8 cellular contexts compared by ENCODE assay signal in the genomic region with DNA sequence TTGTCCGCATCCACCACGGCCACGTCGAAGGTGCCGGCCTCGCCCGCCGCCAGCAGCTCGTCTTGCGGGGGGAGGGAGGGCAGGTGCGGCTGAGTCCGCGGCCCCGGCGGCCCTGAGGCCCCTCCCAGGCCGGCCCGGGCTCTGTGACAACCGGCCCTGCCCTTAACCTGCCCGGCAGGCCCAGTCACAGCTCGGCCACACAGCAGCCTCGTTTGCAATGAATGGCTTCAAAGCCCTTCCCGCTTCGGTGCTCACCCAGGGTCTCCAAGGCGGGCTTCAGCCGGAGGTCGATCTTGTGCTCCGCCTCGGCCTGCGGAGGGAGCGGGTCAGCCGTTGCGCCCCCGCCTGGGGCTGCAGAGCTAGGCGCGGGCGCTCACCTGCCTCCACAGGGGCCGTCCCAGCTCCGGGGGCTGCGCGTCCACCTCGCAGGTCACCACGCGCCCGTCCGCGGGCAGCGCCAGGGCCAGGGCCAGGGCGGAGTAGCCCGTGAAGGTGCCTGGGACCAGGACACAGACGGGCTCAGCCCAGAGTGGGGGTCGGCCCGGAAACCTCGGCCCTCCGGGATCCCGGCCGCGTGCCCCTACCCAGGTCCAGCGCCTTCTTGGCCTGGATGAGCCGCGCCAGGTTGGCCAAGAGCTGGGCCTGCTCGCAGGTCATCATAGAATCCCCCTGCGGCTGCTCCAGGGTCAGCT. TPM values are rescaled to one million over a fixed set of nuclear protein-coding genes. Genes with fewer than 3 reads are reported as not detected.
DNase-seq lines count a peak whose midpoint lies in the region; ATAC-seq and TF ChIP-seq lines count a peak whose summit lies in the region.

No MANE protein-coding gene starts in this region.

- peak overlapping the region; percentile 96 for H3K4me2 ChIP-seq in OCI-LY1 (ENCODE audit: low read length)

- H3K4me1 ChIP-seq in OCI-LY1 (ENCODE audit: insufficient read depth, low read length, severe bottlenecking): peaks cover 18% of the 10 kb centered on the region
- H3K4me1 ChIP-seq in stomach: peaks cover 18 to 37% (median 30%) of the 10 kb centered on the region in 4 donors

- TF ChIP-seq CTCF in GM12874 (IDR thresholded peaks at IDR 0.05; ENCODE audit: insufficient read depth, low read depth, low read length) (peak; percentile 30; the same call in 1 of the 2 replicates), OCI-LY1 (IDR thresholded peaks at IDR 0.05; ENCODE audit: low read length) (peak; percentile 45), cardiac fibroblast (IDR thresholded peaks at IDR 0.05; ENCODE audit: low read depth, low read length) (no peak), stomach (IDR thresholded peaks at IDR 0.05) (no peak)

- H3K4me3 ChIP-seq in OCI-LY1 (ENCODE audit: low read depth, low read length, poor library complexity, severe bottlenecking) (peak overlapping the region; percentile 82), cardiac fibroblast (replicated peaks in 1 of 2; ENCODE audit: low read depth in 2 of 2, low read length in 2 of 2) (peak overlapping the region; percentile 66 to 68), stomach (peak overlapping the region; percentile 76 to 83 (median 78))

- CTCF ChIA-PET in HEK293T (lab: Yijun Ruan, JAX): interaction anchor here (0.7 to 2.5 kb wide), 6 partner anchors 12 to 106 kb away, joined by 3 to 13 read pairs (median 4); no protein-coding TSS in a partner anchor

- DNase-seq in HEK293T (ENCODE audit: extremely low spot score) (no peak), cardiac fibroblast (ENCODE audit: low read depth in 2 of 2) (no peak), left lobe of liver (ENCODE audit: low spot score) (no peak), stomach (peak; percentile 72), occipital lobe (lab: John Stamatoyannopoulos, UW) (no peak)

- no peak for TF ChIP-seq EP300 in stomach (IDR thresholded peaks at IDR 0.05)

- POLR2A ChIA-PET in HEK293T (lab: Yijun Ruan, JAX): interaction anchor here (0.6 to 5.8 kb wide), 8 partner anchors 9 to 167 kb away, joined by 3 to 48 read pairs (median 4); partner anchors contain the start of genes SAMD8, VDAC2 and ZNF503

- WGBS in stomach, 5 donors: 0 to 3% (median 1%) methylated on average over 6 to 62 of the region's 62 CpGs

- TF ChIP-seq POLR2A in stomach (IDR thresholded peaks at IDR 0.05): no peak

- no peaks in the 10 kb centered on the region for H3K9me2 ChIP-seq in OCI-LY1 (ENCODE audit: low read depth, low read length)

- H3K27ac ChIP-seq in OCI-LY1 (ENCODE audit: low read depth, low read length, poor library complexity, severe bottlenecking) (peak overlapping the region; percentile 75), stomach (peak overlapping the region; percentile 86 to 97 (median 90))

- H3F3A ChIP-seq in OCI-LY1 (ENCODE audit: insufficient read depth, low read length): no peaks in the 10 kb centered on the region

- H3K27me3 ChIP-seq in OCI-LY1 (ENCODE audit: insufficient read depth, low read length) (no peaks in the 10 kb centered on the region), stomach (no peaks in the 10 kb centered on the region)

- H4K20me1 ChIP-seq in OCI-LY1 (ENCODE audit: insufficient read depth, low read length): no peaks in the 10 kb centered on the region

- H3K9me3 ChIP-seq in OCI-LY1 (ENCODE audit: low read length) (no peaks in the 10 kb centered on the region), stomach (no peaks in the 10 kb centered on the region)

- H2AFZ ChIP-seq in OCI-LY1 (ENCODE audit: low read length): no peak overlapping the region

- H3K9ac ChIP-seq in OCI-LY1 (ENCODE audit: low read length): peak overlapping the region; percentile 86

- H3K36me3 ChIP-seq in OCI-LY1 (ENCODE audit: insufficient read depth, low read length) (peaks cover 40% of the 10 kb centered on the region), stomach (peaks cover 19 to 37% (median 29%) of the 10 kb centered on the region in 4 donors)

- no peaks in the 10 kb centered on the region for H3K79me2 ChIP-seq in OCI-LY1 (ENCODE audit: insufficient read depth, low read length)

- intact Hi-C loops in stomach (cut with DNase I; ENCODE audit: low total_unique reads): loop anchor here (10.0 kb wide), 1 partner anchor 130 kb away; a partner anchor contains a TSS

- ATAC-seq in left lobe of liver: peak; percentile 34
- ATAC-seq in HG03469 (IDR thresholded peaks at IDR 0.05; ENCODE audit: unreplicated experiment): no peak

TF ChIP-seq in HEK293T, 16 proteins besides CTCF, POLR2A, EP300 and RAD21:
- TF ChIP-seq ELF4 (IDR thresholded peaks at IDR 0.05) (no peak), LEF1 (IDR thresholded peaks at IDR 0.05; ENCODE audit: borderline replicate concordance) (peak; percentile 14; the same call in 1 of the 2 replicates), TARDBP (IDR thresholded peaks at IDR 0.05) (no peak), SUZ12 (IDR thresholded peaks at IDR 0.05) (no peak), L3MBTL2 (conservative IDR thresholded peaks at IDR 0.05) (peak; percentile 37; the same call in 1 of the 2 replicates)

RNA-seq across cellular contexts. Expression of gene COMTD1, which starts 0.9 kb away (rescaled TPM):
- total RNA-seq in left lobe of liver: 26.9 TPM
- 100 to 1,000 TPM in 2 of 5 donors, 10 to 100 TPM in 3; 15.4 to 446 (median 71.4) TPM for total RNA-seq in stomach
- polyA plus RNA-seq in stomach: 100 to 1,000 TPM; 119 to 173 (median 137) TPM
- 19.7 TPM for total RNA-seq in occipital lobe

RNA-seq across cellular contexts. Expression of gene VDAC2, which starts 24.2 kb away (rescaled TPM):
- 47.8 TPM for total RNA-seq in left lobe of liver
- total RNA-seq in stomach: 100 to 1,000 TPM in 3 of 5 donors, 10 to 100 TPM in 2; 44.3 to 149 (median 128) TPM
- polyA plus RNA-seq in stomach: 100 to 1,000 TPM; 140 to 202 (median 168) TPM
- 126 TPM for total RNA-seq in occipital lobe

Comparison
In these comparisons a context has a peak if more than half of its experiments do, and no peak if none do; other contexts are left out.
1. CTCF ChIP-seq: peak in GM12874 (single experiment) and OCI-LY1 (single experiment); none in cardiac fibroblast (single experiment) and stomach (0 of 7).
2. Peak in every context shown above with its lines, with median percentiles within 50 percentile points of each other: H3K4me3 ChIP-seq.